ENCODE assay signal across 8 cellular contexts in the genomic region with DNA sequence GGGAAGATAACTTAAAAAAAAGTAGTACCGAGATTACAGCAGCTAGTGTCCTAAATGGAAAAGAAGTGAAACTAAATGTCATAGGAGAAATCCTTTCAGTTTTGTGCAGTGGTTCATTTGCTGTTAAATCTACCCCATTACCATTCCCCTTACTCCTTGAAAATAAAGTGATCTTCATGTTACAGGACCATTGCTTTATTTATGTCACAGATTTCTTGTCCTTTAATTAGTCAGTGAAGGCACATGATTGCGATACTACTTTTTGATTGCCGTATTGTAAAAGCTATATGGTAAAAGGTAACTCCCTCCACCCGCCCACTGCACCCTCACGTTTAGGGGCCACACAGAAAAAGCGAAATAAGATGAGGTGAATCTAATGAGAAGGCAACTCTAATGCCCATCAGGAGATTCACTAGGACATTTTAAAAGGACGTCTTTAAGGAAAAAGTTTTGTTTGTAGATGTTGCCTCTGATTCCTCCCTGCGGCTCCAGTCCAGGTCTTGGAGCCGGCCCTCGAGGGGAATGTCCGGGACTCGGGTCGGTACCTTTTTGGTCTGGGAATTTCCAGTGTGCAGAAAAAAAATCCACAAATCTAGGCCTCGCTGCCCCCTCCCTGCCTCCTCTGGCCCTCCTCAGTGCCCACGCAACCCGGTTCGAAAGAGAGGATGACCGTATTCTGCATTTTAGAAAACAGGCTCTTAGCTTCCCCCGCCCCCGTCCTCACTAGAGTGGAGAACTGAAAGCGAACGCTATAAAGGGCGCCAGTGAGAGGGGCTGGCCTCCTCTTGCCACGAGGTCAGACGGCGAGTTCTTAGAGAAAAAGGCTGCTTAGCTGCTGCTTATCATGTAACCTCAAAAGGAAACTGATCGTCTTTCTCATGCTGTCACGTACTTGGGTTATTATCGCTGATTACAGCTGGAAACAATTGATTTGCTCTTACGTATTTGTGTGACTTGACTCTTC. TPM values are rescaled to one million over a fixed set of nuclear protein-coding genes. Genes with fewer than 3 reads are reported as not detected.
DNase-seq lines count a peak whose midpoint lies in the region; ATAC-seq, FAIRE-seq and TF ChIP-seq lines count a peak whose summit lies in the region.

No MANE protein-coding gene starts in this region.

- TF ChIP-seq CTCF in GM12864 (IDR thresholded peaks at IDR 0.05; ENCODE audit: low read depth, low read length, missing control alignments), result no peak
- TF ChIP-seq CTCF in HFF-Myc (IDR thresholded peaks at IDR 0.05; ENCODE audit: low read depth, low read length, missing control alignments), result no peak

- ATAC-seq in left colon, result peak; percentile 86

- peak overlapping the region; percentile 71 for H3K4me3 ChIP-seq in GM12864 (ENCODE audit: low read depth, low read length)
- peak overlapping the region; percentile 50 for H3K4me3 ChIP-seq in HFF-Myc (replicated peaks; ENCODE audit: low read depth, low read length)

- peak; percentile 65 for FAIRE-seq in colon (lab: Jason Lieb, UNC)

- intact Hi-C loops in left colon (cut with DNase I, micrococcal nuclease), result no loop called here

- peak; percentile 94 for DNase-seq in GM12864 (ENCODE audit: low read depth)
- DNase-seq in HFF-Myc (ENCODE audit: extremely low read depth, low read depth), result peak; percentile 39
- peak; percentile 70 for DNase-seq in NCI-H146 (lab: John Stamatoyannopoulos, UW)
- DNase-seq in activated CD4-positive, alpha-beta T cell treated with anti-CD3 and anti-CD28 coated beads for 24 hours (ENCODE audit: low read depth in 2 of 2), result peak; percentile 76 to 80
- DNase-seq in left colon, result peak; percentile 84 to 85
- DNase-seq in stimulated activated CD4-positive, alpha-beta T cell treated with anti-CD3 and anti-CD28 coated beads, Interleukin-1b, Interleukin-23, amount 100 ng/mL, for 48 hours, result peak; percentile 89
- DNase-seq in middle frontal gyrus (ENCODE audit: extremely low spot score, low spot score), result no peak

RNA-seq across cellular contexts. Expression of a gene that starts 21.8 kb away (rescaled TPM):
- 100 to 1,000 TPM in 1 of 2 donors, 10 to 100 TPM in 1; 86.5 to 170 TPM for total RNA-seq in left colon

RNA-seq across cellular contexts. Expression of a gene that starts 48.5 kb away (rescaled TPM):
- 1 to 10 TPM; 2.7 to 5.4 TPM for total RNA-seq in left colon
